ENCODE assay signal across 16 cellular contexts in the genomic region with DNA sequence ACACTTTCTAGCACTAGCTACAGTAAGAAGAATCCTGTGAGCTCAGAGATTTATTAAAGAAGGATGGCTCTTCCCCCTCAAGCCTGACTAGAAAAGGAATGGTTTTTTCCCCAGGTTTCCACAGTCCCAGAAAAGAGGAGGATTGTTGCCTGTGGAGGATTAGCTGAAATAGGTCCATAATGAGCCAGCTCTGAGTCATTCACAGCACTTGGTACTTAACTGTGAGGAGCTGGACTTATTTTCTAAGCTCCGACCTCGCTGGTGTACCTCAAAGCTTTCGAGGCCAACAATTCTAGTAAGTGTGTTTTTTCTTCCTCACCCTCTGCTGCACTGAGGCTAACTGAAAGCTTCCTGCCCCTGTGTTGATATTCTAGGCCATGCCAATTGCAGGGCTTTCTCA.
A peak's percentile ranks its signal among the peaks of the same experiment; 100 is the strongest.
DNase-seq lines count a peak whose midpoint lies in the region; ATAC-seq and TF ChIP-seq lines count a peak whose summit lies in the region.
"Had no signal": no experiment of that assay in that cellular context is flagged by ENCODE, and none has a peak within 500 bp of the region (broad histone marks: within the 10 kb centered on the region; RNA-seq: fewer than 3 reads in every experiment).

No MANE protein-coding gene starts in this region.

- no peak overlapping the region for H2AFZ ChIP-seq in fibroblast of lung (ENCODE audit: low read length)

- no peaks in the 10 kb centered on the region for H4K20me1 ChIP-seq in fibroblast of lung (ENCODE audit: control insufficient read depth, extremely low read depth, insufficient read depth, low read length)
- H4K20me1 ChIP-seq: BLaER1 had no signal

- no peak overlapping the region for H3K4me2 ChIP-seq in fibroblast of lung (ENCODE audit: extremely low read depth, insufficient read depth, low read length)
- H3K4me2 ChIP-seq: BLaER1 had no signal

- no peaks in the 10 kb centered on the region for H3K36me3 ChIP-seq in fibroblast of lung (ENCODE audit: control insufficient read depth, insufficient read depth, low read length)
- H3K36me3 ChIP-seq: BLaER1, thyroid gland had no signal

- no peaks in the 10 kb centered on the region for H3K4me1 ChIP-seq in fibroblast of lung (ENCODE audit: control insufficient read depth, extremely low read depth, insufficient read depth, low read length)
- H3K4me1 ChIP-seq: BLaER1, thyroid gland had no signal

- no peaks in the 10 kb centered on the region for H3K9me3 ChIP-seq in fibroblast of lung (ENCODE audit: control insufficient read depth, insufficient read depth, low read depth, low read length)
- H3K9me3 ChIP-seq: thyroid gland had no signal

- H3K4me3 ChIP-seq in fibroblast of lung (replicated peaks in 1 of 4; ENCODE audit: control extremely low read depth in 1 of 4, insufficient read depth in 1 of 4, low read depth in 3 of 4, low read length in 4 of 4): no peak overlapping the region
- H3K4me3 ChIP-seq: BLaER1, K562, thyroid gland had no signal

- H3K9ac ChIP-seq in fibroblast of lung (ENCODE audit: insufficient read depth, low read length): no peak overlapping the region
- H3K9ac ChIP-seq: BLaER1 had no signal

- no peaks in the 10 kb centered on the region for H3K79me2 ChIP-seq in fibroblast of lung (ENCODE audit: control insufficient read depth, insufficient read depth, low read length)

- no peak overlapping the region for H3K27ac ChIP-seq in fibroblast of lung (ENCODE audit: insufficient read depth, low read length)
- H3K27ac ChIP-seq: BLaER1, thyroid gland had no signal

- no peaks in the 10 kb centered on the region for H3K27me3 ChIP-seq in fibroblast of lung (ENCODE audit: control insufficient read depth, insufficient read depth, low read length)
- H3K27me3 ChIP-seq: BLaER1, thyroid gland had no signal

- no peak for TF ChIP-seq CTCF in fibroblast of lung (conservative IDR thresholded peaks at IDR 0.05 in 1 of 2, IDR thresholded peaks at IDR 0.05 in 1 of 2; ENCODE audit: low read depth in 1 of 2, low read length in 2 of 2)

- DNase-seq in EL: peak; percentile 45
- peak; percentile 44 to 82 for DNase-seq in fibroblast of lung (ENCODE audit: low read depth in 2 of 2)
- peak; percentile 66 for DNase-seq in renal cortical epithelial cell (ENCODE audit: low read depth)
- DNase-seq in cerebellar cortex (ENCODE audit: low spot score): no peak
- no peak for DNase-seq in activated CD8-positive, alpha-beta memory T cell treated with anti-CD3 and anti-CD28 coated beads for 24 hours
- DNase-seq: activated CD4-positive, alpha-beta T cell treated with anti-CD3 and anti-CD28 coated beads for 4 hours; DMS79; kidney; NCI-H146; NCI-H510A; thyroid gland had no signal

- ATAC-seq in SK-N-SH treated with all-trans-retinoic acid at 6 μM for 48 hours (peak; percentile 80), GM18517 (IDR thresholded peaks at IDR 0.05; ENCODE audit: unreplicated experiment) (no peak), GM19455 (IDR thresholded peaks at IDR 0.05; ENCODE audit: unreplicated experiment) (no peak)
- ATAC-seq: K562 had no signal

TF ChIP-seq in SK-N-SH treated with all-trans-retinoic acid at 6 μM for 48 hours, 23 proteins besides CTCF, POLR2A, EP300 and RAD21:
- no peak for TF ChIP-seq ZNF70 (CRISPR knock-in tag; IDR thresholded peaks at IDR 0.05)
- TF ChIP-seq ARNTL (CRISPR knock-in tag; IDR thresholded peaks at IDR 0.05; ENCODE audit: borderline replicate concordance, low read depth): no peak
- no peak for TF ChIP-seq ZC3H10 (CRISPR knock-in tag; IDR thresholded peaks at IDR 0.05)
- TF ChIP-seq OSR1 (CRISPR knock-in tag; IDR thresholded peaks at IDR 0.05): no peak
- no peak for TF ChIP-seq ZNF565 (CRISPR knock-in tag; conservative IDR thresholded peaks at IDR 0.05; ENCODE audit: low read depth)
- TF ChIP-seq RARB (CRISPR knock-in tag; IDR thresholded peaks at IDR 0.05): no peak
- TF ChIP-seq, protein P1, sequence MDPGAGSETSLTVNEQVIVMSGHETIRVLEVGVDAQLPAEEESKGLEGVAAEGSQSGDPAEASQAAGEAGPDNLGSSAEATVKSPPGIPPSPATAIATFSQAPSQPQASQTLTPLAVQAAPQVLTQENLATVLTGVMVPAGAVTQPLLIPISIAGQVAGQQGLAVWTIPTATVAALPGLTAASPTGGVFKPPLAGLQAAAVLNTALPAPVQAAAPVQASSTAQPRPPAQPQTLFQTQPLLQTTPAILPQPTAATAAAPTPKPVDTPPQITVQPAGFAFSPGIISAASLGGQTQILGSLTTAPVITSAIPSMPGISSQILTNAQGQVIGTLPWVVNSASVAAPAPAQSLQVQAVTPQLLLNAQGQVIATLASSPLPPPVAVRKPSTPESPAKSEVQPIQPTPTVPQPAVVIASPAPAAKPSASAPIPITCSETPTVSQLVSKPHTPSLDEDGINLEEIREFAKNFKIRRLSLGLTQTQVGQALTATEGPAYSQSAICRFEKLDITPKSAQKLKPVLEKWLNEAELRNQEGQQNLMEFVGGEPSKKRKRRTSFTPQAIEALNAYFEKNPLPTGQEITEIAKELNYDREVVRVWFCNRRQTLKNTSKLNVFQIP (CRISPR knock-in tag; IDR thresholded peaks at IDR 0.05; ENCODE audit: borderline replicate concordance, low read depth): no peak
- no peak for TF ChIP-seq CSDC2 (CRISPR knock-in tag; IDR thresholded peaks at IDR 0.05)
- no peak for TF ChIP-seq ZFP30 (CRISPR knock-in tag; IDR thresholded peaks at IDR 0.05)
- no peak for TF ChIP-seq ZFP3 (CRISPR knock-in tag; IDR thresholded peaks at IDR 0.05)
- TF ChIP-seq, protein P2, sequence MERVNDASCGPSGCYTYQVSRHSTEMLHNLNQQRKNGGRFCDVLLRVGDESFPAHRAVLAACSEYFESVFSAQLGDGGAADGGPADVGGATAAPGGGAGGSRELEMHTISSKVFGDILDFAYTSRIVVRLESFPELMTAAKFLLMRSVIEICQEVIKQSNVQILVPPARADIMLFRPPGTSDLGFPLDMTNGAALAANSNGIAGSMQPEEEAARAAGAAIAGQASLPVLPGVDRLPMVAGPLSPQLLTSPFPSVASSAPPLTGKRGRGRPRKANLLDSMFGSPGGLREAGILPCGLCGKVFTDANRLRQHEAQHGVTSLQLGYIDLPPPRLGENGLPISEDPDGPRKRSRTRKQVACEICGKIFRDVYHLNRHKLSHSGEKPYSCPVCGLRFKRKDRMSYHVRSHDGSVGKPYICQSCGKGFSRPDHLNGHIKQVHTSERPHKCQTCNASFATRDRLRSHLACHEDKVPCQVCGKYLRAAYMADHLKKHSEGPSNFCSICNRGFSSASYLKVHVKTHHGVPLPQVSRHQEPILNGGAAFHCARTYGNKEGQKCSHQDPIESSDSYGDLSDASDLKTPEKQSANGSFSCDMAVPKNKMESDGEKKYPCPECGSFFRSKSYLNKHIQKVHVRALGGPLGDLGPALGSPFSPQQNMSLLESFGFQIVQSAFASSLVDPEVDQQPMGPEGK (CRISPR knock-in tag; IDR thresholded peaks at IDR 0.05; ENCODE audit: borderline replicate concordance): no peak
- TF ChIP-seq TOX (CRISPR knock-in tag; IDR thresholded peaks at IDR 0.05; ENCODE audit: borderline replicate concordance): no peak
- no peak for TF ChIP-seq PPARA (CRISPR knock-in tag; IDR thresholded peaks at IDR 0.05; ENCODE audit: borderline replicate concordance)

Comparison
In these comparisons a context has a peak if more than half of its experiments do, and no peak if none do; other contexts are left out.
1. DNase-seq: peak in EL (single experiment), fibroblast of lung (2 of 2) and renal cortical epithelial cell (single experiment); none in cerebellar cortex (single experiment) and activated CD8-positive, alpha-beta memory T cell treated with anti-CD3 and anti-CD28 coated beads for 24 hours (single experiment).